23 cellular contexts compared by ENCODE assay signal in the genomic region with DNA sequence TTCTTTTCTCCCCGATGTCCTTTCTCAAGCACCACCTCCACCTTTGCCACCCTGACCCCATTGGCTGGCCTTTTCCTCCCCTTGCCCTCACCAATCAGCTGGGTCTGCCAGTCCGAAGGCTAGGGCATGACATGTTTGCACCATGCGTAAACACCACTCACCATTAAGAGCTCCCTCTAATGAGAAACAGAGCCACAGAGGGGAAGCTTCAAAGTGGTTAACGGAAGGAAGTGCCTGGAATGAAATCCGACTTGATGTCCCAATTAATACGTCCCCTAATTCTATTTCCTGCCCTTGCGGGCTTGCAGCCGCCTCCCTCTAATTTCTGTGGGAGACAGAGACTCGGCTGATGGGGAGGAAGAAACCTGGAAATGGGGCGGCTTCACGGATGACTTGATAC.
A peak's percentile ranks its signal among the peaks of the same experiment; 100 is the strongest.
DNase-seq lines count a peak whose midpoint lies in the region; ATAC-seq, FAIRE-seq and TF ChIP-seq lines count a peak whose summit lies in the region.
"Had no signal": no experiment of that assay in that cellular context is flagged by ENCODE, and none has a peak within 500 bp of the region (broad histone marks: within the 10 kb centered on the region; RNA-seq: fewer than 3 reads in every experiment).

No MANE protein-coding gene starts in this region.

- H3K27ac Mint-ChIP-seq in mesothelial cell of epicardium = peak overlapping the region; percentile 55
- H3K27ac Mint-ChIP-seq: CD4-positive, CD25-positive, alpha-beta regulatory T cell; T-cell had no signal

- under 1% methylated on average over 11 of the region's 11 CpGs for WGBS in K562 (ENCODE audit: insufficient coverage, low coverage, missing lambda C conversion rate)

- no peaks in the 10 kb centered on the region for H3K36me3 ChIP-seq in BLaER1
- H3K36me3 ChIP-seq in K562 (ENCODE audit: control insufficient read depth, insufficient read depth, low read length) = no peaks in the 10 kb centered on the region
- H3K36me3 ChIP-seq: MG63 had no signal

- H3K4me1 ChIP-seq in BLaER1 = peaks cover 46% of the 10 kb centered on the region
- no peaks in the 10 kb centered on the region for H3K4me1 ChIP-seq in K562 (replicated peaks in 1 of 2; ENCODE audit: control insufficient read depth in 2 of 2, insufficient read depth in 2 of 2, low read length in 2 of 2)
- no peaks in the 10 kb centered on the region for H3K4me1 ChIP-seq in foreskin keratinocyte

- no peak overlapping the region for H3K4me3 ChIP-seq in BLaER1
- no peak overlapping the region for H3K4me3 ChIP-seq in K562
- H3K4me3 ChIP-seq: GM23248, MG63 had no signal

- TF ChIP-seq EP300 in K562 (IDR thresholded peaks at IDR 0.05; ENCODE audit: low read length) = no peak

- H3K27ac ChIP-seq in BLaER1 = no peak overlapping the region
- peak overlapping the region; percentile 82 for H3K27ac ChIP-seq in C4-2B
- no peak overlapping the region for H3K27ac ChIP-seq in K562 (ENCODE audit: extremely low read depth, low read depth, low read length)
- no peak overlapping the region for H3K27ac ChIP-seq in foreskin keratinocyte
- H3K27ac ChIP-seq: GM23248 had no signal

- FAIRE-seq in K562 (lab: Jason Lieb, UNC) (no peak), HTR-8/SVneo (lab: Jason Lieb, UNC) (no peak)
- FAIRE-seq: D721Med, G401.6 had no signal

- in situ Hi-C loops in K562 (cut with MboI) = no loop called here

- H2AFZ ChIP-seq in K562 (ENCODE audit: low read depth, low read length) = no peak overlapping the region
- H2AFZ ChIP-seq: GM23248 had no signal

- H3K9me1 ChIP-seq in K562 (ENCODE audit: control insufficient read depth, insufficient read depth, low read length) = no peaks in the 10 kb centered on the region

- H3K9ac ChIP-seq in BLaER1 = no peak overlapping the region
- no peak overlapping the region for H3K9ac ChIP-seq in K562 (ENCODE audit: insufficient read depth in 1 of 2, low read depth in 2 of 2, low read length in 2 of 2)
- H3K9ac ChIP-seq: GM23248 had no signal

- DNase-seq in K562 (ENCODE audit: extremely low read depth in 1 of 4, low spot score in 3 of 4) (no peak), mesothelial cell of epicardium (ENCODE audit: low spot score in 2 of 2, unreplicated experiment in 2 of 2) (no peak), foreskin keratinocyte (no peak), HTR-8/SVneo (ENCODE audit: insufficient read length, low spot score) (no peak), COLO829 (ENCODE audit: low spot score) (no peak)
- DNase-seq: CD4-positive, CD25-positive, alpha-beta regulatory T cell; GM23248; H7; KG1; MG63; NCI-H1105 treated with DMSO at 0.1 percent for 48 hours; NCI-H146; NCI-H1930; NCI-H2107; NCI-H446; NCI-H526 treated with DMSO at 0.1 percent for 48 hours; SIG-M5; T-cell had no signal

- peaks cover 55% of the 10 kb centered on the region for H3K4me1 Mint-ChIP-seq in mesothelial cell of epicardium
- H3K4me1 Mint-ChIP-seq: CD4-positive, CD25-positive, alpha-beta regulatory T cell; T-cell had no signal

- H3K4me2 ChIP-seq in BLaER1 (peak overlapping the region; percentile 67), K562 (ENCODE audit: insufficient read depth, low read length) (no peak overlapping the region)

- no peaks in the 10 kb centered on the region for H4K20me1 ChIP-seq in BLaER1
- no peaks in the 10 kb centered on the region for H4K20me1 ChIP-seq in K562 (replicated peaks; ENCODE audit: control insufficient read depth, insufficient read depth, low read length)

- ATAC-seq in K562 (no peak), foreskin keratinocyte (no peak)
- ATAC-seq: Panc1, T-cell had no signal

- no peak for TF ChIP-seq CTCF in C4-2B (conservative IDR thresholded peaks at IDR 0.05)
- TF ChIP-seq CTCF in K562 (IDR thresholded peaks at IDR 0.05 in 2 of 3, conservative IDR thresholded peaks at IDR 0.05 in 1 of 3; ENCODE audit: insufficient read depth in 2 of 3, low read depth in 1 of 3, low read length in 3 of 3) = no peak
- TF ChIP-seq CTCF in mesothelial cell of epicardium (IDR thresholded peaks at IDR 0.05; ENCODE audit: unreplicated experiment) = no peak
- TF ChIP-seq CTCF in foreskin keratinocyte (conservative IDR thresholded peaks at IDR 0.05) = no peak

- TF ChIP-seq POLR2A in K562 (conservative IDR thresholded peaks at IDR 0.05) = no peak

- H3K27me3 ChIP-seq in BLaER1 (no peaks in the 10 kb centered on the region), K562 (ENCODE audit: control insufficient read depth in 2 of 2, insufficient read depth in 2 of 2, low read length in 2 of 2) (peaks cover 0 to 18% of the 10 kb centered on the region in 2 experiments; a peak in 2 of 5 replicates), foreskin keratinocyte (no peaks in the 10 kb centered on the region)
- H3K27me3 ChIP-seq: MG63 had no signal

- CTCF ChIA-PET in K562 (lab: Yijun Ruan, JAX; ENCODE audit: low intra/inter-chr PET ratio) = no interaction called here

- no peaks in the 10 kb centered on the region for H3K27me3 Mint-ChIP-seq in mesothelial cell of epicardium (ENCODE audit: low read depth)
- H3K27me3 Mint-ChIP-seq: CD4-positive, CD25-positive, alpha-beta regulatory T cell; T-cell had no signal

- H3K4me3 Mint-ChIP-seq in mesothelial cell of epicardium = no peak overlapping the region
- H3K4me3 Mint-ChIP-seq: CD4-positive, CD25-positive, alpha-beta regulatory T cell; T-cell had no signal

- no peaks in the 10 kb centered on the region for H3K79me2 ChIP-seq in K562 (ENCODE audit: control insufficient read depth, insufficient read depth, low read length)

- no TSS peak for BruUV-seq in K562 (replicated peaks; lab: Mats Ljungman, UMichigan)

- no peak for TF ChIP-seq RAD21 in K562 (CRISPR knock-in tag; conservative IDR thresholded peaks at IDR 0.05 in 1 of 2, IDR thresholded peaks at IDR 0.05 in 1 of 2)

- peaks cover 8% of the 10 kb centered on the region for H3K36me3 Mint-ChIP-seq in mesothelial cell of epicardium
- H3K36me3 Mint-ChIP-seq: CD4-positive, CD25-positive, alpha-beta regulatory T cell; T-cell had no signal

- POLR2A ChIA-PET in K562 (lab: Yijun Ruan, JAX) = no interaction called here

- H3K9me3 Mint-ChIP-seq in mesothelial cell of epicardium = peaks cover 8% of the 10 kb centered on the region

- H3K9me3 ChIP-seq in BLaER1 (0 out of 2 replicates have a peak, but pooled peaks cover 3% of the 10 kb centered on the region), K562 (replicated peaks; ENCODE audit: control insufficient read depth, insufficient read depth, low read depth, low read length) (no peaks in the 10 kb centered on the region)
- H3K9me3 ChIP-seq: MG63 had no signal

- intact Hi-C loops in K562 (cut with micrococcal nuclease) = no loop called here

TF ChIP-seq in K562, 482 proteins besides CTCF, POLR2A, EP300 and RAD21:
- TF ChIP-seq ZFPM2 (CRISPR knock-in tag; IDR thresholded peaks at IDR 0.05) (no peak), GABPA (tag; conservative IDR thresholded peaks at IDR 0.05; ENCODE audit: low read depth) (0 out of 2 replicates have a peak, but pooled peaks have one; percentile 28)
